In the genomic region with DNA sequence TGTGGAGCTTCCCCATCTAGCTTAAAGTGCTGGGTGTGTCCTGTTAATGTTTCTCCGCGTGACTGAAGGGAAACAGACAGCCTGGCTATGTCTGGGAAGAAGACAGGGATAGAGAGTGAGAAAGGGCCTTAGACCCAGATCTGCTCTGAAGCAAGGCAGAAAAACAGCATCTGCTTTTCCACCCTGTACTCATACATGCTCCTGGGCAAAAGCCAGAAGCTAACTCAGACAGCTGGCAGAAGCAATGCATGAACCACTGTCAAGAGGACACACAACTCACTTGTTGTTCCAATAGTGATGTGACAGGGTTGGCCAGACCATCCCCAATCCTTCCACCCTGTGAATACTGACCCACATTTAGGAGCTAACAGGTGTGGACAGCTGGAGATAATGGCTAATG, we compare ENCODE assay signal across 17 cellular contexts.
DNase-seq lines count a peak whose midpoint lies in the region; ATAC-seq and TF ChIP-seq lines count a peak whose summit lies in the region.
"Had no signal": no experiment of that assay in that cellular context is flagged by ENCODE, and none has a peak within 500 bp of the region (broad histone marks: within the 10 kb centered on the region; RNA-seq: fewer than 3 reads in every experiment).

No MANE protein-coding gene starts in this region.

- no peak overlapping the region for H3K4me3 ChIP-seq in fibroblast of the aortic adventitia (ENCODE audit: low read depth, low read length)
- H3K4me3 ChIP-seq in mucosa of rectum (ENCODE audit: low read length in 2 of 2), result no peak overlapping the region
- no peak overlapping the region for H3K4me3 ChIP-seq in thoracic aorta
- H3K4me3 ChIP-seq: BLaER1, K562 had no signal

- DNase-seq in NCI-H1694 treated with DMSO at 0.1 percent for 48 hours (lab: John Stamatoyannopoulos, UW) (peak; percentile 80), fibroblast of the aortic adventitia (ENCODE audit: low read depth) (peak; percentile 66), thoracic aorta (ENCODE audit: low spot score) (no peak), T-cell (no peak), HK-2 (ENCODE audit: unreplicated experiment) (no peak)
- DNase-seq in activated CD4-positive, alpha-beta T cell treated with anti-CD3 and anti-CD28 coated beads for 48 hours, result no peak
- DNase-seq: activated T-cell treated with anti-CD3 and anti-CD28 coated beads for 4 hours; HCEC 1CT; NCI-H524; stimulated activated naive B cell treated with anti-CD40 and anti-IgM and Interleukin-4, amounts not matched to agents 10 μg/mL and 1 μg/mL and 100 μg/mL, for 72 hours; T-helper 17 cell had no signal

- H3K27me3 ChIP-seq in mucosa of rectum (ENCODE audit: control insufficient read depth in 2 of 2, insufficient read depth in 2 of 2, low read length in 2 of 2), result peaks cover 0 to 2% of the 10 kb centered on the region in 2 donors
- no peaks in the 10 kb centered on the region for H3K27me3 ChIP-seq in thoracic aorta (replicated peaks; ENCODE audit: insufficient read depth)

- H3K4me1 Mint-ChIP-seq in T-cell, result no peaks in the 10 kb centered on the region
- H3K4me1 Mint-ChIP-seq: central memory CD8-positive, alpha-beta T cell; stimulated activated naive B cell treated with anti-CD40 and anti-IgM and Interleukin-4, amounts not matched to agents 10 μg/mL and 1 μg/mL and 100 μg/mL, for 72 hours; T-helper 17 cell had no signal

- no peak overlapping the region for H3K4me3 Mint-ChIP-seq in T-cell
- H3K4me3 Mint-ChIP-seq: activated naive CD8-positive, alpha-beta T cell; central memory CD8-positive, alpha-beta T cell; stimulated activated naive B cell treated with anti-CD40 and anti-IgM and Interleukin-4, amounts not matched to agents 10 μg/mL and 1 μg/mL and 100 μg/mL, for 72 hours; T-helper 17 cell had no signal

- TF ChIP-seq CTCF in fibroblast of the aortic adventitia (IDR thresholded peaks at IDR 0.05; ENCODE audit: insufficient read depth, low read length) (no peak), thoracic aorta (IDR thresholded peaks at IDR 0.05) (no peak)

- peaks cover 24 to 30% of the 10 kb centered on the region in 2 donors for H3K27me3 Mint-ChIP-seq in T-cell

- H3K9me3 ChIP-seq in mucosa of rectum (ENCODE audit: control insufficient read depth in 2 of 2, low read length in 2 of 2) (no peaks in the 10 kb centered on the region), thoracic aorta (no peaks in the 10 kb centered on the region)
- H3K9me3 ChIP-seq: BLaER1 had no signal

- H3K27ac ChIP-seq in mucosa of rectum (ENCODE audit: low read depth in 2 of 2, low read length in 2 of 2), result peak overlapping the region; percentile 2 to 5
- peak overlapping the region; percentile 66 to 98 for H3K27ac ChIP-seq in thoracic aorta
- H3K27ac ChIP-seq: BLaER1 had no signal

- no peaks in the 10 kb centered on the region for H3K36me3 Mint-ChIP-seq in T-cell
- H3K36me3 Mint-ChIP-seq: activated naive CD8-positive, alpha-beta T cell; stimulated activated naive B cell treated with anti-CD40 and anti-IgM and Interleukin-4, amounts not matched to agents 10 μg/mL and 1 μg/mL and 100 μg/mL, for 72 hours had no signal

- no peaks in the 10 kb centered on the region for H3K9me3 Mint-ChIP-seq in T-cell
- H3K9me3 Mint-ChIP-seq: central memory CD8-positive, alpha-beta T cell had no signal

- no peak for ATAC-seq in thoracic aorta (ENCODE audit: insufficient number of reproducible peaks, low FRiP score, low read depth)
- no peak for ATAC-seq in T-cell (replicated peaks in 1 of 4)
- ATAC-seq in GM21529 (IDR thresholded peaks at IDR 0.05; ENCODE audit: unreplicated experiment), result no peak
- ATAC-seq: K562; stimulated activated naive B cell treated with anti-CD40 and anti-IgM and Interleukin-4, amounts not matched to agents 10 μg/mL and 1 μg/mL and 100 μg/mL, for 72 hours; T-helper 17 cell had no signal

- H3K9ac ChIP-seq in mucosa of rectum (ENCODE audit: low read depth in 1 of 2, low read length in 2 of 2), result no peak overlapping the region
- H3K9ac ChIP-seq: BLaER1 had no signal

- POLR2A ChIA-PET in T-cell (lab: Charles Lee), result interaction anchor here in 1 of 2 donors (0.6 kb wide), 1 partner anchor 10 kb away, joined by 3 read pairs; no protein-coding TSS in a partner anchor

- H3K4me1 ChIP-seq in mucosa of rectum (ENCODE audit: control insufficient read depth in 2 of 2, insufficient read depth in 2 of 2, low read length in 2 of 2) (no peaks in the 10 kb centered on the region), thoracic aorta (ENCODE audit: control insufficient read depth in 1 of 2, low read depth in 2 of 2) (peaks cover 31 to 84% of the 10 kb centered on the region in 2 donors)
- H3K4me1 ChIP-seq: BLaER1 had no signal

- CTCF ChIA-PET in T-cell (lab: Charles Lee), result no interaction called here

- H3K27ac Mint-ChIP-seq in T-cell, result no peak overlapping the region
- H3K27ac Mint-ChIP-seq: activated naive CD8-positive, alpha-beta T cell; stimulated activated naive B cell treated with anti-CD40 and anti-IgM and Interleukin-4, amounts not matched to agents 10 μg/mL and 1 μg/mL and 100 μg/mL, for 72 hours; T-helper 17 cell had no signal

- H3K36me3 ChIP-seq in mucosa of rectum (ENCODE audit: control insufficient read depth in 2 of 2, insufficient read depth in 2 of 2, low read length in 2 of 2) (no peaks in the 10 kb centered on the region), thoracic aorta (no peaks in the 10 kb centered on the region)
- H3K36me3 ChIP-seq: BLaER1 had no signal

Comparison
In these comparisons a context has a peak if more than half of its experiments do, and no peak if none do; other contexts are left out.
1. DNase-seq: peak in NCI-H1694 treated with DMSO at 0.1 percent for 48 hours (single experiment) and fibroblast of the aortic adventitia (single experiment); none in thoracic aorta (single experiment), T-cell (0 of 34), activated CD4-positive, alpha-beta T cell treated with anti-CD3 and anti-CD28 coated beads for 48 hours (single experiment) and HK-2 (single experiment).